20 cellular contexts compared by ENCODE assay signal in genomic region chr3:158563076-158563475, GRCh38. TPM values are rescaled to one million over a fixed set of nuclear protein-coding genes. Genes with fewer than 3 reads are reported as not detected.
DNase-seq lines count a peak whose midpoint lies in the region; ATAC-seq and TF ChIP-seq lines count a peak whose summit lies in the region.
"Had no signal": no experiment of that assay in that cellular context is flagged by ENCODE, and none has a peak within 500 bp of the region (broad histone marks: within the 10 kb centered on the region; RNA-seq: fewer than 3 reads in every experiment).

No MANE protein-coding gene starts in this region.

- peaks cover 0 to 6% (median 0%) of the 10 kb centered on the region in 11 donors for H3K9me3 ChIP-seq in heart right ventricle
- H3K9me3 ChIP-seq: Caco-2 had no signal

- no peak for DNase-seq in Right ventricle myocardium inferior (ENCODE audit: missing footprints)
- DNase-seq in cardiac septum (ENCODE audit: low spot score): no peak
- DNase-seq in heart right ventricle: no peak
- DNase-seq in left ventricle myocardium superior: no peak
- no peak for DNase-seq in SHP77 treated with DMSO at 0.1 percent for 48 hours (lab: John Stamatoyannopoulos, UW)
- no peak for DNase-seq in activated T-cell treated with anti-CD3 and anti-CD28 coated beads, Interleukin-2, amount 50 U/mL, for 24 hours
- DNase-seq in NCI-H2196 (lab: John Stamatoyannopoulos, UW; ENCODE audit: unreplicated experiment): no peak
- DNase-seq: Caco-2; CD4-positive, CD25-positive, alpha-beta regulatory T cell; CD8-positive, alpha-beta T cell; DMS153; DND-41; H9 had no signal

- intact Hi-C loops in Right ventricle myocardium inferior (cut with DNase I) (no loop called here), cardiac septum (cut with DNase I) (no loop called here), heart right ventricle (cut with DNase I) (no loop called here), left ventricle myocardium superior (cut with micrococcal nuclease) (no loop called here)

- peaks cover 0 to 23% (median 0%) of the 10 kb centered on the region in 9 donors for H3K4me1 ChIP-seq in heart right ventricle
- H3K4me1 ChIP-seq: BLaER1, Caco-2 had no signal

- ATAC-seq in Right ventricle myocardium inferior (peak; percentile 54), heart right ventricle (peak in 2 of 8 donors; percentile 73 to 74), left ventricle myocardium superior (peak; percentile 83)
- ATAC-seq: CD8-positive, alpha-beta T cell; GM12878; GM23338; HCT116 had no signal

- peaks cover 1% of the 10 kb centered on the region for H3K4me1 Mint-ChIP-seq in activated T-cell treated with anti-CD3 and anti-CD28 coated beads, Interleukin-2, amount 50 U/mL, for 24 hours (ENCODE audit: low read depth)
- H3K4me1 Mint-ChIP-seq: B cell; CD4-positive, CD25-positive, alpha-beta regulatory T cell; GM23338; H9 had no signal

- peak overlapping the region in 6 of 10 donors; percentile 9 to 65 (median 27) for H3K27ac ChIP-seq in heart right ventricle
- H3K27ac ChIP-seq: 22Rv1, BLaER1, C4-2B had no signal

- H3K27me3 ChIP-seq in heart right ventricle: no peaks in the 10 kb centered on the region
- H3K27me3 ChIP-seq: BLaER1 had no signal

- H3K36me3 ChIP-seq in heart right ventricle: no peaks in the 10 kb centered on the region
- H3K36me3 ChIP-seq: BLaER1 had no signal

- H3K4me3 Mint-ChIP-seq in activated T-cell treated with anti-CD3 and anti-CD28 coated beads, Interleukin-2, amount 50 U/mL, for 24 hours: no peak overlapping the region
- H3K4me3 Mint-ChIP-seq: B cell; CD4-positive, CD25-positive, alpha-beta regulatory T cell; CD8-positive, alpha-beta T cell; GM23338; H9 had no signal

- H3K27me3 Mint-ChIP-seq in activated T-cell treated with anti-CD3 and anti-CD28 coated beads, Interleukin-2, amount 50 U/mL, for 24 hours: peaks cover 33% of the 10 kb centered on the region

- no peak overlapping the region for H3K27ac Mint-ChIP-seq in activated T-cell treated with anti-CD3 and anti-CD28 coated beads, Interleukin-2, amount 50 U/mL, for 24 hours
- H3K27ac Mint-ChIP-seq: B cell; CD4-positive, CD25-positive, alpha-beta regulatory T cell; CD8-positive, alpha-beta T cell; GM23338 had no signal

- H3K9me3 Mint-ChIP-seq in activated T-cell treated with anti-CD3 and anti-CD28 coated beads, Interleukin-2, amount 50 U/mL, for 24 hours: peaks cover 4% of the 10 kb centered on the region

- TF ChIP-seq CTCF in heart right ventricle (IDR thresholded peaks at IDR 0.05): no peak

- no peaks in the 10 kb centered on the region for H3K36me3 Mint-ChIP-seq in activated T-cell treated with anti-CD3 and anti-CD28 coated beads, Interleukin-2, amount 50 U/mL, for 24 hours (ENCODE audit: low read depth)
- H3K36me3 Mint-ChIP-seq: CD4-positive, CD25-positive, alpha-beta regulatory T cell; CD8-positive, alpha-beta T cell had no signal

- H3K4me3 ChIP-seq in heart right ventricle: no peak overlapping the region
- H3K4me3 ChIP-seq: BLaER1, GM12878, GM23338 had no signal

RNA-seq across cellular contexts. Expression of gene MLF1, which starts 7.9 kb away (rescaled TPM):
- total RNA-seq in Right ventricle myocardium inferior (191 TPM), cardiac septum (79.2 TPM), heart right ventricle (100 to 1,000 TPM in 7 of 10 donors, 10 to 100 TPM in 3; 78.4 to 257 (median 121) TPM), left ventricle myocardium superior (234 TPM)
- polyA plus RNA-seq in heart right ventricle: 10 to 100 TPM; 76.4 to 93.9 TPM
- total RNA-seq: B cell, Caco-2 had no signal
